ENCODE assay signal across 13 cellular contexts in genomic region chr13:26968431-26969335, GRCh38.
DNase-seq lines count a peak whose midpoint lies in the region; ATAC-seq lines count a peak whose summit lies in the region.
"Had no signal": no experiment of that assay in that cellular context is flagged by ENCODE, and none has a peak within 500 bp of the region (broad histone marks: within the 10 kb centered on the region; RNA-seq: fewer than 3 reads in every experiment).

No MANE protein-coding gene starts in this region.

- peak; percentile 38 for DNase-seq in AG08395 (ENCODE audit: low spot score)
- DNase-seq in HuH-7 (ENCODE audit: low spot score): peak; percentile 85
- DNase-seq in astrocyte of the hippocampus (ENCODE audit: low read depth, low spot score): peak; percentile 26
- DNase-seq in mucosa of gallbladder (ENCODE audit: low spot score): peak; percentile 25
- DNase-seq in AG20443 (ENCODE audit: low spot score): no peak
- DNase-seq in T-helper 2 cell: no peak
- DNase-seq in OCI-M1 (lab: John Stamatoyannopoulos, UW): no peak
- no peak for DNase-seq in activated CD4-positive, alpha-beta T cell treated with anti-CD3 and anti-CD28 coated beads for 36 hours
- DNase-seq: activated CD4-positive, CD25-positive, alpha-beta regulatory T cell treated with anti-CD3 and anti-CD28 coated beads, Interleukin-2, amount 50 U/mL, for 72 hours; activated naive CD4-positive, alpha-beta T cell; cortex of kidney; NCI-H146 had no signal

- ATAC-seq in activated CD4-positive, alpha-beta T cell treated with anti-CD3 and anti-CD28 coated beads for 36 hours: no peak
- ATAC-seq: gastroesophageal sphincter had no signal

- H3K4me1 Mint-ChIP-seq in activated CD4-positive, alpha-beta T cell treated with anti-CD3 and anti-CD28 coated beads for 36 hours: peaks cover 5% of the 10 kb centered on the region

- intact Hi-C loops in activated CD4-positive, alpha-beta T cell treated with anti-CD3 and anti-CD28 coated beads for 36 hours (cut with DNase I, micrococcal nuclease): no loop called here

- H3K36me3 Mint-ChIP-seq in activated CD4-positive, alpha-beta T cell treated with anti-CD3 and anti-CD28 coated beads for 36 hours (ENCODE audit: low read depth): no peaks in the 10 kb centered on the region

- H3K27ac Mint-ChIP-seq in activated CD4-positive, alpha-beta T cell treated with anti-CD3 and anti-CD28 coated beads for 36 hours: no peak overlapping the region

- CTCF ChIA-PET in activated CD4-positive, alpha-beta T cell treated with anti-CD3 and anti-CD28 coated beads for 36 hours (lab: Charles Lee): interaction anchor here (1.0 kb wide), 1 partner anchor 303 kb away, joined by 3 read pairs; no protein-coding TSS in a partner anchor

- no peaks in the 10 kb centered on the region for H3K27me3 Mint-ChIP-seq in activated CD4-positive, alpha-beta T cell treated with anti-CD3 and anti-CD28 coated beads for 36 hours

- H3K9me3 Mint-ChIP-seq in activated CD4-positive, alpha-beta T cell treated with anti-CD3 and anti-CD28 coated beads for 36 hours (ENCODE audit: low read depth): peaks cover 1% of the 10 kb centered on the region

- H3K4me3 Mint-ChIP-seq in activated CD4-positive, alpha-beta T cell treated with anti-CD3 and anti-CD28 coated beads for 36 hours: no peak overlapping the region

- POLR2A ChIA-PET in activated CD4-positive, alpha-beta T cell treated with anti-CD3 and anti-CD28 coated beads for 36 hours (lab: Charles Lee): no interaction called here

Comparison
In these comparisons a context has a peak if more than half of its experiments do, and no peak if none do; other contexts are left out.
1. DNase-seq: peak in AG08395 (single experiment), HuH-7 (single experiment), astrocyte of the hippocampus (single experiment) and mucosa of gallbladder (single experiment); none in AG20443 (single experiment), T-helper 2 cell (0 of 5), OCI-M1 (single experiment) and activated CD4-positive, alpha-beta T cell treated with anti-CD3 and anti-CD28 coated beads for 36 hours (single experiment).